ENCODE assay signal across 11 cellular contexts in the genomic region with DNA sequence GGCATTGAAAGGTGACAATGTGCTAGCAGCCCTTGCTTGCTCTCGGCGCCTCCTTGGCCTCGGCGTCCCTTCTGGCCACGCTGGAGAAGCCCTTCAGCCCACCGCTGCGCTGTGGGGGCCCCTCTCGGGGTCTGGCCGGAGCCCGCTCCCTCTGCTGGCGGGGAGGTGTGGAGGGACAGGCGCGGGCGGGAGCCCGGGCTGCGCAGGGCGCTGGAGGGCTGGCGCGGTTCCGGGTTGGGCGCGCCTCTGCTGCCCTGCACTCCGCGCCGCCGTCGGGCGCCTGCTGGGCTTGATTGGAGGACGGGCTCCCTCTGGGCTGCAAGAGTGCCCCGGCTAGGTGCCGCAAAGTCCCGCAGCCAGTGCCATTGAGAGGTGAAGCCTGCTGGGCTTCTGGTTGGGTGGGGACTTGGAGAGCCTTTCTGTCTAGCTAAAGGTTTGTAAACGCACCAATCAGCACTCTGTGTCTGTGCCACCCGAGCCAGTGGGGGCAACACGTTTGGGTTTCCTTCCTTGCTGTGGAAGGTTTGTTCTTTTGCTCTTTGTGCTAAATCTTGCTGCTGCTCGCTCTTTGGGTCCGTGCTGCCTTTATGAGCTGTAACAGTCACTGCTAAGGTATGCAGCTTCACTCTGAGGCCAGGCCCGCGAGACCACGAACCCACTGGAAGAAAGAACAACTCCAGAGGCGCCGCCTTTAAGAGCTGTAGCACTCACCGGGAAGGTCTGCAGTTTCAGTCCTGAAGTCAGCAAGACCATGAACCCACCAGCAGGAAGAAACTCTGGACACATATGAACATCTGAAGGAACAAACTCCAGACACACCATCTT. TPM values are rescaled to one million over a fixed set of nuclear protein-coding genes. Genes with fewer than 3 reads are reported as not detected.
A peak's percentile ranks its signal among the peaks of the same experiment; 100 is the strongest.
DNase-seq lines count a peak whose midpoint lies in the region; FAIRE-seq and TF ChIP-seq lines count a peak whose summit lies in the region.
"Had no signal": no experiment of that assay in that cellular context is flagged by ENCODE, and none has a peak within 500 bp of the region (broad histone marks: within the 10 kb centered on the region; RNA-seq: fewer than 3 reads in every experiment).

No MANE protein-coding gene starts in this region.

- no peak overlapping the region for H3K4me3 ChIP-seq in fibroblast of the aortic adventitia (ENCODE audit: low read depth, low read length)
- H3K4me3 ChIP-seq in skeletal muscle cell (ENCODE audit: low read depth, low read length): no peak overlapping the region

- DNase-seq in HK-2 (ENCODE audit: unreplicated experiment): peak; percentile 64
- peak; percentile 24 for DNase-seq in RWPE1 (ENCODE audit: low spot score)
- DNase-seq in fibroblast of the aortic adventitia (ENCODE audit: low read depth): peak; percentile 60
- DNase-seq in skeletal muscle cell (ENCODE audit: low read depth): peak; percentile 51
- DNase-seq in GM12892 (ENCODE audit: insufficient read length): no peak
- no peak for DNase-seq in activated gamma-delta T cell treated with Interleukin-2 at 50 U/mL for 16 hours
- no peak for DNase-seq in NCI-H1417 (lab: John Stamatoyannopoulos, UW)
- no peak for DNase-seq in GM13976 (ENCODE audit: low spot score)
- DNase-seq: activated CD8-positive, alpha-beta memory T cell treated with anti-CD3 and anti-CD28 coated beads, Interleukin-2, amount 10 ng/mL, durations not matched to agents 7 days and 5 days; DMS 273 treated with DMSO at 0.1 percent for 48 hours; SW 1271 had no signal

- peak overlapping the region; percentile 97 for H3K27ac ChIP-seq in RWPE1

- TF ChIP-seq CTCF in RWPE1 (conservative IDR thresholded peaks at IDR 0.05; ENCODE audit: low read depth) (peak; percentile 17; the same call in 1 of the 2 replicates), fibroblast of the aortic adventitia (IDR thresholded peaks at IDR 0.05; ENCODE audit: insufficient read depth, low read length) (no peak), GM13976 (IDR thresholded peaks at IDR 0.05; ENCODE audit: borderline replicate concordance, control extremely low read depth, extremely low read depth, insufficient read depth, missing control alignments) (no peak)

- in situ Hi-C loops in GM13976 (cut with MboI; ENCODE audit: low sequenced_read_pairs, unreplicated experiment): loop anchor here (25.0 kb wide), 1 partner anchor 141 kb away; a partner anchor contains a TSS

- no peak for FAIRE-seq in GM12892 (lab: Jason Lieb, UNC)

- CTCF ChIA-PET in RWPE1 (lab: Yijun Ruan, JAX): interaction anchor here (0.9 to 1.5 kb wide), 2 partner anchors 39 kb away, joined by 5 to 10 read pairs; no protein-coding TSS in a partner anchor

- TF ChIP-seq POLR2A in GM12892 (IDR thresholded peaks at IDR 0.05; ENCODE audit: low read depth, low read length): no peak

- POLR2A ChIA-PET in RWPE1 (lab: Yijun Ruan, JAX; ENCODE audit: low non-redundant PET): interaction anchor here (0.6 to 0.7 kb wide), 2 partner anchors 40 to 87 kb away, joined by 3 to 4 read pairs; no protein-coding TSS in a partner anchor

RNA-seq across cellular contexts. Expression of a gene that starts 14.8 kb away (rescaled TPM):
- total RNA-seq in fibroblast of the aortic adventitia (ENCODE audit: low replicate concordance): 59.0 and 66.1 TPM in 2 replicates
- polyA plus RNA-seq in GM12892 (2012; ENCODE audit: missing spikeins): 73.9 TPM

RNA-seq across cellular contexts. Expression of a gene that starts 27.9 kb away (rescaled TPM):
- 22.2 and 25.8 TPM in 2 replicates for total RNA-seq in fibroblast of the aortic adventitia (ENCODE audit: low replicate concordance)
- polyA plus RNA-seq in GM12892 (2012; ENCODE audit: missing spikeins): 24.9 TPM

Comparison
In these comparisons a context has a peak if more than half of its experiments do, and no peak if none do; other contexts are left out.
1. DNase-seq: peak in HK-2 (single experiment), RWPE1 (single experiment), fibroblast of the aortic adventitia (single experiment) and skeletal muscle cell (single experiment); none in GM12892 (single experiment), activated gamma-delta T cell treated with Interleukin-2 at 50 U/mL for 16 hours (single experiment), NCI-H1417 (0 of 3) and GM13976 (single experiment).